8 cellular contexts compared by ENCODE assay signal in genomic region chr5:132428147-132428482, GRCh38. TPM values are rescaled to one million over a fixed set of nuclear protein-coding genes. Genes with fewer than 3 reads are reported as not detected.
DNase-seq lines count a peak whose midpoint lies in the region; ATAC-seq lines count a peak whose summit lies in the region.

No MANE protein-coding gene starts in this region.

- H3K14ac ChIP-seq in neuronal stem cell (ENCODE audit: low read length), result no peak overlapping the region

- ATAC-seq in HG03442 (IDR thresholded peaks at IDR 0.05; ENCODE audit: unreplicated experiment) (no peak), HG02763 (IDR thresholded peaks at IDR 0.05; ENCODE audit: unreplicated experiment) (no peak)

- no peaks in the 10 kb centered on the region for H3K9me2 ChIP-seq in Karpas-422 (replicated peaks; ENCODE audit: insufficient read depth, low read length)

- no peak overlapping the region for H2BK120ac ChIP-seq in neuronal stem cell (ENCODE audit: low read depth, low read length)

- no peak overlapping the region for H3K4ac ChIP-seq in neuronal stem cell (ENCODE audit: low read length)

- intact Hi-C loops in CD4-positive, alpha-beta memory T cell (cut with micrococcal nuclease), result no loop called here

- H3K79me2 ChIP-seq in Karpas-422 (ENCODE audit: low read length), result no peaks in the 10 kb centered on the region

- peak overlapping the region; percentile 58 for H3K9ac ChIP-seq in Karpas-422 (ENCODE audit: low read length)
- H3K9ac ChIP-seq in neuronal stem cell (ENCODE audit: low read depth, low read length, poor library complexity), result no peak overlapping the region

- no peaks in the 10 kb centered on the region for H3K79me1 ChIP-seq in neuronal stem cell (ENCODE audit: low read depth, low read length)

- in situ Hi-C loops in G401 (cut with HindIII; ENCODE audit: low sequenced_read_pairs), result no loop called here

- peak overlapping the region; percentile 67 to 83 (median 76) for H3K4me3 Mint-ChIP-seq in CD4-positive, alpha-beta memory T cell

- no peak overlapping the region for H3K18ac ChIP-seq in neuronal stem cell (ENCODE audit: low read length)

- H3K36me3 ChIP-seq in CD4-positive, alpha-beta memory T cell (ENCODE audit: insufficient read depth, low read length), result peaks cover 4% of the 10 kb centered on the region
- H3K36me3 ChIP-seq in Karpas-422 (ENCODE audit: insufficient read depth, low read length) (no peaks in the 10 kb centered on the region), neuronal stem cell (replicated peaks in 1 of 2; ENCODE audit: control insufficient read depth in 2 of 2, insufficient read depth in 2 of 2, low read length in 2 of 2) (no peaks in the 10 kb centered on the region)

- H3K27ac Mint-ChIP-seq in CD4-positive, alpha-beta memory T cell, result peak overlapping the region; percentile 96 to 99 (median 98)

- H3K9me3 ChIP-seq in CD4-positive, alpha-beta memory T cell (ENCODE audit: control insufficient read depth in 1 of 2, low read length in 2 of 2), result no peaks in the 10 kb centered on the region
- H3K9me3 ChIP-seq in Karpas-422 (ENCODE audit: low read length) (no peaks in the 10 kb centered on the region), neuronal stem cell (replicated peaks in 1 of 2; ENCODE audit: control insufficient read depth in 2 of 2, insufficient read depth in 1 of 2, low read depth in 1 of 2, low read length in 2 of 2) (no peaks in the 10 kb centered on the region)

- H3K27ac ChIP-seq in CD4-positive, alpha-beta memory T cell (ENCODE audit: low read depth, low read length), result peak overlapping the region; percentile 77
- peak overlapping the region; percentile 88 for H3K27ac ChIP-seq in Karpas-422 (ENCODE audit: low read length)
- H3K27ac ChIP-seq in angular gyrus (ENCODE audit: low read depth, low read length), result peak overlapping the region; percentile 16
- H3K27ac ChIP-seq in neuronal stem cell (replicated peaks; ENCODE audit: low read length), result no peak overlapping the region

- peak overlapping the region in 1 of 2 donors; percentile 28 for H3K4me3 ChIP-seq in CD4-positive, alpha-beta memory T cell (ENCODE audit: low read length in 2 of 2)
- H3K4me3 ChIP-seq in Karpas-422 (ENCODE audit: low read length) (no peak overlapping the region), neuronal stem cell (ENCODE audit: low read length in 2 of 2) (no peak overlapping the region)

- H3K4me1 Mint-ChIP-seq in CD4-positive, alpha-beta memory T cell, result peaks cover 88 to 100% (median 98%) of the 10 kb centered on the region in 4 donors

- peaks cover 100% of the 10 kb centered on the region for H3K4me1 ChIP-seq in CD4-positive, alpha-beta memory T cell (ENCODE audit: insufficient read depth, low read length)
- peaks cover 43% of the 10 kb centered on the region for H3K4me1 ChIP-seq in Karpas-422 (ENCODE audit: low read length)
- H3K4me1 ChIP-seq in neuronal stem cell (ENCODE audit: control insufficient read depth in 2 of 2, insufficient read depth in 1 of 2, low read depth in 1 of 2, low read length in 2 of 2), result peaks cover 0 to 5% of the 10 kb centered on the region in 2 donors

- H2BK12ac ChIP-seq in neuronal stem cell (ENCODE audit: low read length), result no peak overlapping the region

- no peak overlapping the region for H4K8ac ChIP-seq in neuronal stem cell (ENCODE audit: low read depth, low read length)

- H3K27me3 ChIP-seq in CD4-positive, alpha-beta memory T cell (ENCODE audit: insufficient read depth, low read length), result no peaks in the 10 kb centered on the region
- no peaks in the 10 kb centered on the region for H3K27me3 ChIP-seq in Karpas-422 (ENCODE audit: low read length)
- no peaks in the 10 kb centered on the region for H3K27me3 ChIP-seq in neuronal stem cell (ENCODE audit: control insufficient read depth in 3 of 3, insufficient read depth in 3 of 3, low read depth in 1 of 3, low read length in 3 of 3)

- peaks cover 0 to 2% (median 0%) of the 10 kb centered on the region in 8 donors for H3K9me3 Mint-ChIP-seq in CD4-positive, alpha-beta memory T cell

- no peak overlapping the region for H2BK5ac ChIP-seq in neuronal stem cell (ENCODE audit: low read length)

- no peaks in the 10 kb centered on the region for H4K20me1 ChIP-seq in Karpas-422 (ENCODE audit: insufficient read depth, low read depth, low read length)

- DNase-seq in CD4-positive, alpha-beta memory T cell, result no peak
- no peak for DNase-seq in Karpas-422
- no peak for DNase-seq in neuronal stem cell (ENCODE audit: low spot score)
- DNase-seq in cortex of kidney (lab: John Stamatoyannopoulos, UW), result no peak
- DNase-seq in G401 (ENCODE audit: low spot score), result no peak

- CTCF ChIA-PET in CD4-positive, alpha-beta memory T cell (lab: Charles Lee; ENCODE audit: partially characterized antibody), result interaction anchor here (1.0 to 7.5 kb wide), 9 partner anchors 9 to 71 kb away, joined by 9 to 100 read pairs (median 48); partner anchors contain the start of gene IRF1

- POLR2A ChIA-PET in CD4-positive, alpha-beta memory T cell (lab: Charles Lee; ENCODE audit: partially characterized antibody), result interaction anchor here (8.1 to 19.7 kb wide), 7 partner anchors 12 to 63 kb away, joined by 75 to 565 read pairs (median 267); partner anchors contain the start of gene IRF1

- peak overlapping the region; percentile 69 for H3K4me2 ChIP-seq in Karpas-422 (ENCODE audit: low read depth, low read length, poor library complexity, severe bottlenecking)
- H3K4me2 ChIP-seq in neuronal stem cell (ENCODE audit: insufficient read depth, low read length, poor library complexity, severe bottlenecking), result no peak overlapping the region

- H3K36me3 Mint-ChIP-seq in CD4-positive, alpha-beta memory T cell, result peaks cover 38 to 55% of the 10 kb centered on the region in 2 donors

- H2AK5ac ChIP-seq in neuronal stem cell (ENCODE audit: low read depth, low read length), result no peak overlapping the region

- no peak overlapping the region for H2BK15ac ChIP-seq in neuronal stem cell (ENCODE audit: low read length)

- H2AFZ ChIP-seq in Karpas-422 (ENCODE audit: low read length), result no peak overlapping the region
- H2AFZ ChIP-seq in neuronal stem cell (ENCODE audit: low read length), result no peak overlapping the region

- no peaks in the 10 kb centered on the region for H3K27me3 Mint-ChIP-seq in CD4-positive, alpha-beta memory T cell

- H4K91ac ChIP-seq in neuronal stem cell (ENCODE audit: low read depth, low read length, poor library complexity), result peak overlapping the region; percentile 14

- H3K23ac ChIP-seq in neuronal stem cell (ENCODE audit: low read depth, low read length, poor library complexity), result no peak overlapping the region

RNA-seq across cellular contexts. Expression of gene SLC22A5, which starts 58.6 kb away (rescaled TPM):
- total RNA-seq in CD4-positive, alpha-beta memory T cell, result 1 to 10 TPM; 8.9 to 10.0 TPM
- 1 to 10 TPM; 1.9 to 2.9 TPM for polyA plus RNA-seq in CD4-positive, alpha-beta memory T cell
- total RNA-seq in Karpas-422 (2014; rRNA removed; shearing (Covaris generic); ENCODE audit: low replicate concordance), result 1.3 and 5.2 TPM in 2 replicates
- 2.5 TPM for polyA plus RNA-seq in neuronal stem cell (2013, experiment 1 of 2)
- polyA plus RNA-seq in neuronal stem cell (2013, experiment 2 of 2), result 1.9 TPM
- 5.3 and 5.4 TPM in 2 replicates for total RNA-seq in G401 (2014; rRNA removed; shearing (Covaris generic))
